Comparison of ENCODE assay signal across 22 cellular contexts in genomic region chr6:33720998-33721397, GRCh38. TPM values are rescaled to one million over a fixed set of nuclear protein-coding genes. Genes with fewer than 3 reads are reported as not detected.
DNase-seq lines count a peak whose midpoint lies in the region; ATAC-seq lines count a peak whose summit lies in the region.
"Had no signal": no experiment of that assay in that cellular context is flagged by ENCODE, and none has a peak within 500 bp of the region (broad histone marks: within the 10 kb centered on the region; RNA-seq: fewer than 3 reads in every experiment).

No MANE protein-coding gene starts in this region.

- peaks cover 25 to 30% (median 30%) of the 10 kb centered on the region in 3 donors for H3K36me3 ChIP-seq in skeletal muscle tissue (ENCODE audit: control insufficient read depth in 3 of 3, insufficient read depth in 3 of 3, low read length in 3 of 3)
- H3K36me3 ChIP-seq: BE2C, neural progenitor cell, thoracic aorta had no signal

- no peaks in the 10 kb centered on the region for H3K27me3 ChIP-seq in skeletal muscle tissue (ENCODE audit: control insufficient read depth in 3 of 3, insufficient read depth in 3 of 3, low read length in 3 of 3)
- H3K27me3 ChIP-seq: BE2C, neural progenitor cell, SJSA1 had no signal

- H3K27ac ChIP-seq in skeletal muscle tissue (ENCODE audit: low read depth, low read length) = peak overlapping the region; percentile 21
- H3K27ac ChIP-seq: esophagus muscularis mucosa, neural progenitor cell, SJSA1, thoracic aorta had no signal

- no peak overlapping the region for H3K9ac ChIP-seq in skeletal muscle tissue (ENCODE audit: low read depth in 1 of 3, low read length in 3 of 3)
- H3K9ac ChIP-seq: neural progenitor cell had no signal

- H3K9me3 ChIP-seq in skeletal muscle tissue (ENCODE audit: control insufficient read depth in 3 of 3, low read length in 3 of 3) = no peaks in the 10 kb centered on the region
- H3K9me3 ChIP-seq: BE2C, esophagus muscularis mucosa, SJSA1, thoracic aorta had no signal

- peak; percentile 65 for DNase-seq in DMS53 treated with DMSO at 0.1 percent for 48 hours (lab: John Stamatoyannopoulos, UW; ENCODE audit: unreplicated experiment)
- peak; percentile 10 for DNase-seq in MV-4-11 (lab: John Stamatoyannopoulos, UW)
- peak; percentile 65 for DNase-seq in germinal center (ENCODE audit: low spot score)
- no peak for DNase-seq in T-helper 1 cell
- no peak for DNase-seq in T1000 (lab: John Stamatoyannopoulos, UW)
- DNase-seq: activated CD4-positive, CD25-positive, alpha-beta regulatory T cell; activated CD8-positive, alpha-beta T cell treated with anti-CD3 and anti-CD28 coated beads for 36 hours; activated naive CD4-positive, alpha-beta T cell treated with Interleukin-2 at 50 U/mL for 16 hours; activated T-cell treated with anti-CD3 and anti-CD28 coated beads, Interleukin-2, amount 50 U/mL, for 24 hours; BE2C; left cardiac atrium; NCI-H1092; NCI-H510A had no signal

- ATAC-seq in HG03135 (IDR thresholded peaks at IDR 0.05; ENCODE audit: unreplicated experiment) = no peak
- ATAC-seq: activated CD8-positive, alpha-beta T cell treated with anti-CD3 and anti-CD28 coated beads for 36 hours; K562; left cardiac atrium had no signal

- H3K4me3 ChIP-seq in skeletal muscle tissue (ENCODE audit: low read length in 3 of 3) = no peak overlapping the region
- H3K4me3 ChIP-seq: esophagus muscularis mucosa, K562, neural progenitor cell, SJSA1, thoracic aorta had no signal

- peaks cover 0 to 11% (median 8%) of the 10 kb centered on the region in 3 donors for H3K4me1 ChIP-seq in skeletal muscle tissue (ENCODE audit: control insufficient read depth in 3 of 3, insufficient read depth in 3 of 3, low read length in 3 of 3)
- H3K4me1 ChIP-seq: BE2C, neural progenitor cell, SJSA1 had no signal

RNA-seq across cellular contexts. Expression of gene UQCC2, which starts 9.5 kb away (rescaled TPM):
- total RNA-seq in skeletal muscle tissue = 26.1 TPM

RNA-seq across cellular contexts. Expression of gene IP6K3, which starts 25.7 kb away (rescaled TPM):
- 13.6 TPM for total RNA-seq in skeletal muscle tissue
- total RNA-seq: activated CD8-positive, alpha-beta T cell treated with anti-CD3 and anti-CD28 coated beads for 36 hours; glomerular endothelial cell; K562; T-helper 2 cell treated with Interferon-gamma antibody and Interleukin-4, amounts not matched to agents 100 ng/mL and 5 ng/mL, for 36 hours had no signal

Comparison
In these comparisons a context has a peak if more than half of its experiments do, and no peak if none do; other contexts are left out.
1. DNase-seq: peak in DMS53 treated with DMSO at 0.1 percent for 48 hours (single experiment), MV-4-11 (single experiment) and germinal center (single experiment); none in T-helper 1 cell (0 of 5) and T1000 (single experiment).